23 cellular contexts compared by ENCODE assay signal in the genomic region with DNA sequence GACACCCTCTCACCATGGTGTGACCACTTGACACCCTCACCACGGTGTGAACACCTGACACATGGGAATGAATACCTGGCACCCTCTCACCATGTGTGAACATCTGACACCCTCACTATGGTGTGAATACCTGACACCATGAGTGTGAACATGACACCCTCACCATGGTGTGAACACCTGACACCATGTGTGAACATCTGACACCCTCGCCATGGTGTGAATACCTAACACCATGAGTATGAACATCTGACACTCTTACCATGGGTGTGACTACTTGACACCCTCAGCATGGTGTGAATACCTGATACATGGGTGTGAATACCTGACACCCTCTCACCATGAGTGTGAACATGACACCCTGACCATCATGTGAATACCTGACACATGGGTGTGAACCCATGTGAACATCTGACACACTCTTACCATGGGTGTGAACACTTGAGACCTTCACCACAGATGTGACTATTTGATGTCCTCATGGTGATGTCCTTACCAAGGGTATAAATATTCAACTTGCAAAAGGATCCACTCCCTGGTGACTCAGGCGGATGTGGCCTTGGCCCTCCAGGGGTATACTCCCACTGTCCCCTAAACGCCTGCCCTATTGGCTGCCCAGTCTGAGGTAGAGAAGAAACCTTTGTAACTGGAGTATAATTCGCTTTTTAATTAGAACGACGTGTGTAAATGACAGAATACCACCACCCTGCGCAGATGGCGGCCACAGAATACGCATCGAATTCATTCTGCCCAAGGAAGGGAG. TPM values are rescaled to one million over a fixed set of nuclear protein-coding genes. Genes with fewer than 3 reads are reported as not detected.
DNase-seq lines count a peak whose midpoint lies in the region; ATAC-seq and TF ChIP-seq lines count a peak whose summit lies in the region.
"Had no signal": no experiment of that assay in that cellular context is flagged by ENCODE, and none has a peak within 500 bp of the region (broad histone marks: within the 10 kb centered on the region; RNA-seq: fewer than 3 reads in every experiment).

No MANE protein-coding gene starts in this region.

- H3K4me1 Mint-ChIP-seq in activated naive CD4-positive, alpha-beta T cell treated with anti-CD3 and anti-CD28 coated beads for 36 hours (ENCODE audit: low read depth) = no peaks in the 10 kb centered on the region
- peaks cover 0 to 4% of the 10 kb centered on the region in 2 donors for H3K4me1 Mint-ChIP-seq in stimulated activated naive B cell treated with anti-CD40 and anti-IgM and Interleukin-4, amounts not matched to agents 10 μg/mL and 1 μg/mL and 100 μg/mL, for 72 hours

- H3K27me3 Mint-ChIP-seq in activated naive CD4-positive, alpha-beta T cell treated with anti-CD3 and anti-CD28 coated beads for 36 hours (ENCODE audit: low read depth) = no peaks in the 10 kb centered on the region
- H3K27me3 Mint-ChIP-seq in stimulated activated naive B cell treated with anti-CD40 and anti-IgM and Interleukin-4, amounts not matched to agents 10 μg/mL and 1 μg/mL and 100 μg/mL, for 72 hours = no peaks in the 10 kb centered on the region

- peaks cover 25% of the 10 kb centered on the region for H3K36me3 Mint-ChIP-seq in activated naive CD4-positive, alpha-beta T cell treated with anti-CD3 and anti-CD28 coated beads for 36 hours (ENCODE audit: low read depth)
- peaks cover 22 to 23% of the 10 kb centered on the region in 2 donors for H3K36me3 Mint-ChIP-seq in activated naive CD4-positive, alpha-beta T cell treated with anti-CD3 and anti-CD28 coated beads, Interleukin-2, amount 50 U/mL, for 72 hours
- H3K36me3 Mint-ChIP-seq in stimulated activated naive B cell treated with anti-CD40 and anti-IgM and Interleukin-4, amounts not matched to agents 10 μg/mL and 1 μg/mL and 100 μg/mL, for 72 hours = peaks cover 37 to 56% of the 10 kb centered on the region in 2 donors

- no peak for ATAC-seq in activated naive CD4-positive, alpha-beta T cell treated with anti-CD3 and anti-CD28 coated beads, Interleukin-2, amount 50 U/mL, for 72 hours
- ATAC-seq in stimulated activated naive B cell treated with anti-CD40 and anti-IgM and Interleukin-4, amounts not matched to agents 10 μg/mL and 1 μg/mL and 100 μg/mL, for 72 hours (replicated peaks) = no peak
- ATAC-seq: GM23338, heart right ventricle, psoas muscle had no signal

- intact Hi-C loops in activated naive CD4-positive, alpha-beta T cell treated with anti-CD3 and anti-CD28 coated beads for 36 hours (cut with micrococcal nuclease) = no loop called here
- intact Hi-C loops in head of caudate nucleus (cut with DNase I) = loop anchor here (5.0 kb wide), 1 partner anchor 282 kb away; no protein-coding TSS in a partner anchor

- TF ChIP-seq CTCF in fibroblast of the aortic adventitia (IDR thresholded peaks at IDR 0.05; ENCODE audit: insufficient read depth, low read length) = no peak

- CTCF ChIA-PET in activated naive CD4-positive, alpha-beta T cell treated with anti-CD3 and anti-CD28 coated beads for 36 hours (lab: Charles Lee) = no interaction called here

- H3K9me3 Mint-ChIP-seq in activated naive CD4-positive, alpha-beta T cell treated with anti-CD3 and anti-CD28 coated beads for 36 hours = peaks cover 17% of the 10 kb centered on the region
- H3K9me3 Mint-ChIP-seq in activated naive CD4-positive, alpha-beta T cell treated with anti-CD3 and anti-CD28 coated beads, Interleukin-2, amount 50 U/mL, for 72 hours = peaks cover 0 to 11% of the 10 kb centered on the region in 2 donors
- H3K9me3 Mint-ChIP-seq in stimulated activated naive B cell treated with anti-CD40 and anti-IgM and Interleukin-4, amounts not matched to agents 10 μg/mL and 1 μg/mL and 100 μg/mL, for 72 hours = peaks cover 7 to 9% of the 10 kb centered on the region in 2 donors

- H3K27ac Mint-ChIP-seq in activated naive CD4-positive, alpha-beta T cell treated with anti-CD3 and anti-CD28 coated beads for 36 hours = peak overlapping the region; percentile 36
- H3K27ac Mint-ChIP-seq in activated naive CD4-positive, alpha-beta T cell treated with anti-CD3 and anti-CD28 coated beads, Interleukin-2, amount 50 U/mL, for 72 hours = no peak overlapping the region
- peak overlapping the region; percentile 20 for H3K27ac Mint-ChIP-seq in stimulated activated naive B cell treated with anti-CD40 and anti-IgM and Interleukin-4, amounts not matched to agents 10 μg/mL and 1 μg/mL and 100 μg/mL, for 72 hours
- H3K27ac Mint-ChIP-seq: GM23338, nephron had no signal

- no peak overlapping the region for H3K4me3 Mint-ChIP-seq in activated naive CD4-positive, alpha-beta T cell treated with anti-CD3 and anti-CD28 coated beads for 36 hours
- no peak overlapping the region for H3K4me3 Mint-ChIP-seq in stimulated activated naive B cell treated with anti-CD40 and anti-IgM and Interleukin-4, amounts not matched to agents 10 μg/mL and 1 μg/mL and 100 μg/mL, for 72 hours
- H3K4me3 Mint-ChIP-seq: GM23338, nephron had no signal

- no peak overlapping the region for H3K4me3 ChIP-seq in fibroblast of the aortic adventitia (ENCODE audit: low read depth, low read length)
- H3K4me3 ChIP-seq: breast epithelium, esophagus squamous epithelium, GM23338, heart right ventricle, psoas muscle, spleen, thoracic aorta had no signal

- DNase-seq in activated naive CD4-positive, alpha-beta T cell treated with anti-CD3 and anti-CD28 coated beads for 36 hours = no peak
- DNase-seq in activated naive CD4-positive, alpha-beta T cell treated with anti-CD3 and anti-CD28 coated beads, Interleukin-2, amount 50 U/mL, for 72 hours (ENCODE audit: low spot score in 2 of 2) = no peak
- DNase-seq in astrocyte of the hippocampus (ENCODE audit: low read depth, low spot score) (peak; percentile 26), fibroblast of the aortic adventitia (ENCODE audit: low read depth) (peak; percentile 9), head of caudate nucleus (no peak)
- DNase-seq in stimulated activated naive B cell treated with anti-CD40 and anti-IgM and Interleukin-4, amounts not matched to agents 10 μg/mL and 1 μg/mL and 100 μg/mL, for 72 hours = no peak
- no peak for DNase-seq in activated CD4-positive, alpha-beta T cell treated with anti-CD3 and anti-CD28 coated beads for 4 hours
- no peak for DNase-seq in activated CD4-positive, alpha-beta T cell treated with anti-CD3 and anti-CD28 coated beads, Interleukin-2, amount 50 U/mL, for 48 hours
- DNase-seq: activated CD4-positive, alpha-beta T cell treated with anti-CD3 and anti-CD28 coated beads for 48 hours; activated CD8-positive, alpha-beta memory T cell treated with anti-CD3 and anti-CD28 coated beads, Interleukin-2, amount 50 U/mL, for 48 hours; esophagus squamous epithelium; heart right ventricle; islet precursor cell; mammary epithelial cell; NCI-H187; NCI-H446; psoas muscle; RPMI8226; spleen had no signal

RNA-seq across cellular contexts. Expression of gene RFLNA, which starts 29.1 kb away (rescaled TPM):
- not detected for total RNA-seq in activated naive CD4-positive, alpha-beta T cell treated with anti-CD3 and anti-CD28 coated beads for 36 hours
- under 1 TPM in 1 of 2 donors, not detected in 1; 0.32 TPM for total RNA-seq in activated naive CD4-positive, alpha-beta T cell treated with anti-CD3 and anti-CD28 coated beads, Interleukin-2, amount 50 U/mL, for 72 hours
- 0.45 and 1.1 TPM in 2 replicates for total RNA-seq in fibroblast of the aortic adventitia (ENCODE audit: low replicate concordance)

Comparison
In these comparisons a context has a peak if more than half of its experiments do, and no peak if none do; other contexts are left out.
1. H3K27ac Mint-ChIP-seq: peak in activated naive CD4-positive, alpha-beta T cell treated with anti-CD3 and anti-CD28 coated beads for 36 hours (single experiment) and stimulated activated naive B cell treated with anti-CD40 and anti-IgM and Interleukin-4, amounts not matched to agents 10 μg/mL and 1 μg/mL and 100 μg/mL, for 72 hours (single experiment); none in activated naive CD4-positive, alpha-beta T cell treated with anti-CD3 and anti-CD28 coated beads, Interleukin-2, amount 50 U/mL, for 72 hours (0 of 2).
2. DNase-seq: peak in astrocyte of the hippocampus (single experiment) and fibroblast of the aortic adventitia (single experiment); none in activated naive CD4-positive, alpha-beta T cell treated with anti-CD3 and anti-CD28 coated beads for 36 hours (single experiment), activated naive CD4-positive, alpha-beta T cell treated with anti-CD3 and anti-CD28 coated beads, Interleukin-2, amount 50 U/mL, for 72 hours (0 of 2), stimulated activated naive B cell treated with anti-CD40 and anti-IgM and Interleukin-4, amounts not matched to agents 10 μg/mL and 1 μg/mL and 100 μg/mL, for 72 hours (single experiment), activated CD4-positive, alpha-beta T cell treated with anti-CD3 and anti-CD28 coated beads for 4 hours (0 of 2), head of caudate nucleus (0 of 42) and activated CD4-positive, alpha-beta T cell treated with anti-CD3 and anti-CD28 coated beads, Interleukin-2, amount 50 U/mL, for 48 hours (0 of 2).